8 cellular contexts compared by ENCODE assay signal in genomic region chr10:89001024-89001423, GRCh38. TPM values are rescaled to one million over a fixed set of nuclear protein-coding genes. Genes with fewer than 3 reads are reported as not detected.
DNase-seq lines count a peak whose midpoint lies in the region; ATAC-seq, FAIRE-seq and TF ChIP-seq lines count a peak whose summit lies in the region.

No MANE protein-coding gene starts in this region.

- H3K36me3 Mint-ChIP-seq in stimulated activated memory B cell treated with anti-CD40 and anti-IgM and Interleukin-4, amounts not matched to agents 10 μg/mL and 1 μg/mL and 100 μg/mL, for 72 hours, result peaks cover 7% of the 10 kb centered on the region

- TF ChIP-seq CTCF in OCI-LY3 (IDR thresholded peaks at IDR 0.05; ENCODE audit: low read depth, low read length), result no peak

- H3K27me3 ChIP-seq in OCI-LY3 (ENCODE audit: low read depth, low read length) (no peaks in the 10 kb centered on the region), small intestine (ENCODE audit: control insufficient read depth in 2 of 2, insufficient read depth in 2 of 2, low read length in 2 of 2) (no peaks in the 10 kb centered on the region)
- no peaks in the 10 kb centered on the region for H3K27me3 ChIP-seq in effector memory CD4-positive, alpha-beta T cell (replicated peaks; ENCODE audit: control insufficient read depth, insufficient read depth, low read length, poor library complexity, severe bottlenecking)

- H3K4me3 Mint-ChIP-seq in stimulated activated memory B cell treated with anti-CD40 and anti-IgM and Interleukin-4, amounts not matched to agents 10 μg/mL and 1 μg/mL and 100 μg/mL, for 72 hours, result peak overlapping the region; percentile 42

- peak overlapping the region; percentile 67 for H3K27ac Mint-ChIP-seq in stimulated activated memory B cell treated with anti-CD40 and anti-IgM and Interleukin-4, amounts not matched to agents 10 μg/mL and 1 μg/mL and 100 μg/mL, for 72 hours

- peak overlapping the region; percentile 37; the same call in 1 of the 2 replicates for H3K9ac ChIP-seq in OCI-LY3 (ENCODE audit: low read length)

- H3K4me3 ChIP-seq in OCI-LY3 (ENCODE audit: low read length) (peak overlapping the region; percentile 59), small intestine (ENCODE audit: low read depth in 1 of 2, low read length in 2 of 2) (no peak overlapping the region)
- H3K4me3 ChIP-seq in effector memory CD4-positive, alpha-beta T cell (ENCODE audit: insufficient read depth, low read depth, low read length, poor library complexity, severe bottlenecking), result peak overlapping the region; percentile 24

- no peaks in the 10 kb centered on the region for H3K27me3 Mint-ChIP-seq in stimulated activated memory B cell treated with anti-CD40 and anti-IgM and Interleukin-4, amounts not matched to agents 10 μg/mL and 1 μg/mL and 100 μg/mL, for 72 hours

- H3K79me2 ChIP-seq in OCI-LY3 (ENCODE audit: low read length), result peaks cover 26% of the 10 kb centered on the region

- no peaks in the 10 kb centered on the region for H3K9me3 ChIP-seq in OCI-LY3 (ENCODE audit: insufficient read depth, low read length)
- no peaks in the 10 kb centered on the region for H3K9me3 ChIP-seq in effector memory CD4-positive, alpha-beta T cell (ENCODE audit: control insufficient read depth, low read length)
- no peaks in the 10 kb centered on the region for H3K9me3 ChIP-seq in small intestine (ENCODE audit: control insufficient read depth, low read depth)

- peaks cover 53% of the 10 kb centered on the region for H3K4me1 Mint-ChIP-seq in stimulated activated memory B cell treated with anti-CD40 and anti-IgM and Interleukin-4, amounts not matched to agents 10 μg/mL and 1 μg/mL and 100 μg/mL, for 72 hours

- 42 to 76% (median 71%) methylated on average over 2 of the region's 2 CpGs for WGBS in small intestine, 3 donors

- H2AFZ ChIP-seq in OCI-LY3 (ENCODE audit: low read depth, low read length), result no peak overlapping the region

- H3K27ac ChIP-seq in OCI-LY3 (ENCODE audit: low read length) (peak overlapping the region; percentile 49), small intestine (ENCODE audit: low read depth in 1 of 2, low read length in 1 of 2) (peak overlapping the region in 1 of 2 donors; percentile 49)
- H3K27ac ChIP-seq in effector memory CD4-positive, alpha-beta T cell (ENCODE audit: insufficient read depth, low read length, poor library complexity, severe bottlenecking), result peak overlapping the region; percentile 69

- no peaks in the 10 kb centered on the region for H4K20me1 ChIP-seq in OCI-LY3 (ENCODE audit: insufficient read depth, low read length)

- H3K4me1 ChIP-seq in OCI-LY3 (ENCODE audit: low read length), result peaks cover 74% of the 10 kb centered on the region
- H3K4me1 ChIP-seq in effector memory CD4-positive, alpha-beta T cell (ENCODE audit: control insufficient read depth, insufficient read depth, low read length, poor library complexity, severe bottlenecking), result peaks cover 41% of the 10 kb centered on the region
- peaks cover 4 to 6% of the 10 kb centered on the region in 2 donors for H3K4me1 ChIP-seq in small intestine (ENCODE audit: control insufficient read depth in 2 of 2, insufficient read depth in 1 of 2, low read depth in 1 of 2, low read length in 1 of 2)

- no peak for FAIRE-seq in small intestine (lab: Jason Lieb, UNC)

- peak in 1 of 3 donors; percentile 24 for DNase-seq in effector memory CD4-positive, alpha-beta T cell
- DNase-seq in dermis blood vessel endothelial cell (no peak), small intestine (no peak)

- H3K4me2 ChIP-seq in OCI-LY3 (ENCODE audit: low read length), result peak overlapping the region; percentile 79

- H3K36me3 ChIP-seq in OCI-LY3 (replicated peaks; ENCODE audit: low read depth, low read length), result no peaks in the 10 kb centered on the region
- peaks cover 4% of the 10 kb centered on the region for H3K36me3 ChIP-seq in effector memory CD4-positive, alpha-beta T cell (ENCODE audit: control insufficient read depth, insufficient read depth, low read length)
- peaks cover 0 to 3% of the 10 kb centered on the region in 2 donors for H3K36me3 ChIP-seq in small intestine (ENCODE audit: control insufficient read depth in 2 of 2, insufficient read depth in 2 of 2, low read length in 2 of 2)

- no peaks in the 10 kb centered on the region for H3K9me3 Mint-ChIP-seq in stimulated activated memory B cell treated with anti-CD40 and anti-IgM and Interleukin-4, amounts not matched to agents 10 μg/mL and 1 μg/mL and 100 μg/mL, for 72 hours

- ATAC-seq in GM21390 (IDR thresholded peaks at IDR 0.05; ENCODE audit: unreplicated experiment), result peak; percentile 38
- no peak for ATAC-seq in stimulated activated memory B cell treated with anti-CD40 and anti-IgM and Interleukin-4, amounts not matched to agents 10 μg/mL and 1 μg/mL and 100 μg/mL, for 72 hours
- ATAC-seq in GM19324 (IDR thresholded peaks at IDR 0.05; ENCODE audit: low FRiP score, unreplicated experiment), result no peak
- no peak for ATAC-seq in HG03135 (IDR thresholded peaks at IDR 0.05; ENCODE audit: unreplicated experiment)

RNA-seq across cellular contexts. Expression of gene FAS, which starts 10.4 kb away (rescaled TPM):
- 16.5 and 19.2 TPM in 2 replicates for total RNA-seq in dermis blood vessel endothelial cell
- 10 to 100 TPM in 1 of 3 donors, 1 to 10 TPM in 2; 3.4 to 11.3 (median 5.9) TPM for polyA plus RNA-seq in small intestine

RNA-seq across cellular contexts. Expression of gene ACTA2, which starts 48.5 kb away (rescaled TPM):
- total RNA-seq in dermis blood vessel endothelial cell, result 13.1 and 25.5 TPM in 2 replicates
- polyA plus RNA-seq in small intestine, result 100 to 1,000 TPM in 1 of 3 donors, 10 to 100 TPM in 1, 1 to 10 TPM in 1; 6.5 to 274 (median 60.0) TPM

Comparison
In these comparisons a context has a peak if more than half of its experiments do, and no peak if none do; other contexts are left out.
1. H3K4me3 ChIP-seq: peak in OCI-LY3 (single experiment) and effector memory CD4-positive, alpha-beta T cell (single experiment); none in small intestine (0 of 2).